ENCODE assay signal across 18 cellular contexts in the genomic region with DNA sequence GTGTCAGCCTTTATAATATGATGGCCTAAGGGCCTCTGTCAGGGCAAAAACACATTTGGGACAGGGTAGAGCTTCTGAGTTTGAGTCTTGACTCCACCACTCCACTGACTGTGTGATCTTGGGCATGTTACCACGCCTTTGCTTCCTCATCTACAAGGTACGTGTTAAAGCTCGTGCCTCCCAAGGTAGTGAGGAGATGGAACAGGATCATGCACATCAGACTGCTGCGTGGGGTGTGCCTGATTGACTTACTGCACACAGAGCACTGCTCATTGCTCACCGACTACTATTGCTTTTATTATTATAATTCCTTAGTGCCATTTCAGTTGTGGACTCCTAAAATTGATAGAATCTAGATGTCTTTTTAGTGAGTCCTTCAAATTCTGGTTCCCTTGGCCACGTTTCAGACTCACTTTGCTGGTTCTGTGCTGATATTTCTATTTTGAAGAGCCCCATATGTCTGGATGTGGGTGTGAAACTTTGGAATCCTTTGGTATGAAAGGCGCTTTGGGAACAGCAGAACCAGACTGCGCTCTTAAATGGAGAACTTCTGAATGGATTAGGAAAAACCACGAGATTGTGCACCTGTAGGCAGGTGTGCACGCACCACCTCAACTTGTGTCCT. TPM values are rescaled to one million over a fixed set of nuclear protein-coding genes. Genes with fewer than 3 reads are reported as not detected.
"Had no signal": no experiment of that assay in that cellular context is flagged by ENCODE, and none has a peak within 500 bp of the region (broad histone marks: within the 10 kb centered on the region; RNA-seq: fewer than 3 reads in every experiment).

No MANE protein-coding gene starts in this region.

- H3K27ac ChIP-seq: esophagus squamous epithelium, gastroesophageal sphincter, hepatocyte, suprapubic skin, thyroid gland, uterus had no signal

- H3K4me1 ChIP-seq: suprapubic skin, thyroid gland, uterus had no signal

- FAIRE-seq: small intestine had no signal

- H3K36me3 ChIP-seq: uterus had no signal

- DNase-seq: cortex of kidney; effector CD8-positive, alpha-beta T cell; esophagus squamous epithelium; foreskin fibroblast; mammary epithelial cell; natural killer cell; small intestine; stimulated activated CD4-positive, alpha-beta T cell treated with anti-CD3 and anti-CD28 coated beads, Interleukin-12 subunit alpha, Interleukin-12 subunit beta, amount 100 ng/mL, for 4 hours; stimulated activated CD4-positive, alpha-beta T cell treated with anti-CD3 and anti-CD28 coated beads, Interleukin-2, amount 100 ng/mL, for 48 hours; stimulated activated naive CD4-positive, alpha-beta T cell treated with Interleukin-2 at 50 U/mL for 16 hours; thyroid gland; uterus had no signal

- H3K4me3 ChIP-seq: dorsolateral prefrontal cortex, esophagus squamous epithelium, gastroesophageal sphincter, hepatocyte, suprapubic skin, thyroid gland, uterus had no signal

- ATAC-seq: left lobe of liver, natural killer cell, right cardiac atrium had no signal

- H3K27me3 ChIP-seq: dorsolateral prefrontal cortex, esophagus squamous epithelium, gastroesophageal sphincter, hepatocyte, suprapubic skin, thyroid gland, uterus had no signal

- H3K9me3 ChIP-seq: esophagus squamous epithelium, gastroesophageal sphincter, suprapubic skin, thyroid gland, uterus had no signal

RNA-seq across cellular contexts. Expression of gene CNIH2, which starts 53.6 kb away (rescaled TPM):
- total RNA-seq: thyroid gland had no signal
